Comparison of ENCODE assay signal across 9 cellular contexts in genomic region chrX:71859637-71860036, GRCh38. TPM values are rescaled to one million over a fixed set of nuclear protein-coding genes. Genes with fewer than 3 reads are reported as not detected.
A peak's percentile ranks its signal among the peaks of the same experiment; 100 is the strongest.
DNase-seq lines count a peak whose midpoint lies in the region; ATAC-seq and TF ChIP-seq lines count a peak whose summit lies in the region.
"Had no signal": no experiment of that assay in that cellular context is flagged by ENCODE, and none has a peak within 500 bp of the region (broad histone marks: within the 10 kb centered on the region; RNA-seq: fewer than 3 reads in every experiment).

No MANE protein-coding gene starts in this region.

- H3K4me3 ChIP-seq in SK-N-SH (ENCODE audit: low read depth in 2 of 2, low read length in 1 of 2) (no peak overlapping the region), endodermal cell (ENCODE audit: low read length) (no peak overlapping the region), osteoblast (ENCODE audit: insufficient read depth, low read length) (no peak overlapping the region)
- H3K4me3 ChIP-seq: BLaER1 treated with 17β-estradiol and CSF1 and Interleukin-3, amounts not matched to agents 10 nM and 100 nM had no signal

- CTCF ChIA-PET in SK-N-SH (lab: Yijun Ruan, JAX): interaction anchor here (0.6 to 1.5 kb wide), 8 partner anchors 10 to 433 kb away, joined by 3 to 5 read pairs (median 4); no protein-coding TSS in a partner anchor

- H4K20me1 ChIP-seq in SK-N-SH (ENCODE audit: insufficient read depth) (no peaks in the 10 kb centered on the region), osteoblast (ENCODE audit: insufficient read depth, low read length) (no peaks in the 10 kb centered on the region)

- H3F3A ChIP-seq in SK-N-SH (replicated peaks; ENCODE audit: insufficient read depth): no peaks in the 10 kb centered on the region

- H3K4me1 ChIP-seq in SK-N-SH (ENCODE audit: control insufficient read depth in 1 of 2, insufficient read depth in 2 of 2, low read depth in 1 of 2, low read length in 1 of 2) (no peaks in the 10 kb centered on the region), endodermal cell (ENCODE audit: control insufficient read depth, insufficient read depth, low read length) (no peaks in the 10 kb centered on the region), osteoblast (ENCODE audit: insufficient read depth, low read length) (no peaks in the 10 kb centered on the region)

- H3K27ac ChIP-seq in SK-N-SH (ENCODE audit: low read depth in 2 of 2, low read length in 1 of 2) (no peak overlapping the region), endodermal cell (ENCODE audit: low read depth, low read length) (no peak overlapping the region), osteoblast (ENCODE audit: low read depth, low read length) (no peak overlapping the region)
- H3K27ac ChIP-seq: BLaER1 treated with 17β-estradiol and CSF1 and Interleukin-3, amounts not matched to agents 10 nM and 100 nM had no signal

- H3K4me3 Mint-ChIP-seq in endodermal cell: no peak overlapping the region

- H3K4me2 ChIP-seq in SK-N-SH: no peak overlapping the region
- H3K4me2 ChIP-seq in osteoblast (ENCODE audit: insufficient read depth, low read length): no peak overlapping the region
- H3K4me2 ChIP-seq: BLaER1 treated with 17β-estradiol and CSF1 and Interleukin-3, amounts not matched to agents 10 nM and 100 nM had no signal

- ATAC-seq in HG03442 (IDR thresholded peaks at IDR 0.05; ENCODE audit: unreplicated experiment) (peak; percentile 41), HG03025 (IDR thresholded peaks at IDR 0.05; ENCODE audit: low FRiP score, unreplicated experiment) (no peak), GM21423 (IDR thresholded peaks at IDR 0.05; ENCODE audit: unreplicated experiment) (no peak)

- H3K9me3 ChIP-seq in SK-N-SH (no peaks in the 10 kb centered on the region), endodermal cell (ENCODE audit: control insufficient read depth, low read length) (no peaks in the 10 kb centered on the region), osteoblast (ENCODE audit: low read depth, low read length) (no peaks in the 10 kb centered on the region)

- H3K9ac ChIP-seq in SK-N-SH: no peak overlapping the region
- H3K9ac ChIP-seq in endodermal cell (ENCODE audit: extremely low read depth, low read length, poor library complexity, severe bottlenecking): no peak overlapping the region
- H3K9ac ChIP-seq: BLaER1 treated with 17β-estradiol and CSF1 and Interleukin-3, amounts not matched to agents 10 nM and 100 nM had no signal

- no peaks in the 10 kb centered on the region for H3K4me1 Mint-ChIP-seq in endodermal cell

- no peak overlapping the region for H3K27ac Mint-ChIP-seq in endodermal cell

- no peaks in the 10 kb centered on the region for H3K79me2 ChIP-seq in SK-N-SH (ENCODE audit: insufficient read depth)
- no peaks in the 10 kb centered on the region for H3K79me2 ChIP-seq in osteoblast (ENCODE audit: insufficient read depth, low read length)

- 4% methylated on average over 3 of the region's 3 CpGs for WGBS in SK-N-SH (ENCODE audit: low lambda C conversion rate)
- WGBS in endodermal cell (ENCODE audit: insufficient coverage in 1 of 2, insufficient read length in 1 of 2), 2 experiments: 0% methylated on average over 3 of the region's 3 CpGs; no CpG with 5 or more reads in 1 of the 2 experiments

- peaks cover 74% of the 10 kb centered on the region for H3K9me3 Mint-ChIP-seq in endodermal cell

- no peaks in the 10 kb centered on the region for H3K9me2 ChIP-seq in SK-N-SH

- H3K36me3 Mint-ChIP-seq in endodermal cell (ENCODE audit: low read depth): no peaks in the 10 kb centered on the region

- H3K36me3 ChIP-seq in SK-N-SH (replicated peaks in 1 of 2; ENCODE audit: control insufficient read depth in 1 of 2, insufficient read depth in 2 of 2, low read length in 1 of 2) (no peaks in the 10 kb centered on the region), endodermal cell (ENCODE audit: control insufficient read depth, insufficient read depth, low read length) (no peaks in the 10 kb centered on the region), osteoblast (ENCODE audit: insufficient read depth, low read length) (no peaks in the 10 kb centered on the region)
- H3K36me3 ChIP-seq: BLaER1 treated with 17β-estradiol and CSF1 and Interleukin-3, amounts not matched to agents 10 nM and 100 nM had no signal

- no peak overlapping the region for H2AFZ ChIP-seq in SK-N-SH (ENCODE audit: low read depth)
- H2AFZ ChIP-seq in osteoblast (ENCODE audit: low read length): no peak overlapping the region

- peaks cover 30% of the 10 kb centered on the region for H3K27me3 Mint-ChIP-seq in endodermal cell (ENCODE audit: insufficient read depth)

- peak; percentile 63 for TF ChIP-seq RAD21 in SK-N-SH (IDR thresholded peaks at IDR 0.05; ENCODE audit: low read length)

- POLR2A ChIA-PET in SK-N-SH (lab: Yijun Ruan, JAX): no interaction called here

- peak; percentile 68 for TF ChIP-seq CTCF in SK-N-SH (IDR thresholded peaks at IDR 0.05)
- TF ChIP-seq CTCF in endodermal cell (conservative IDR thresholded peaks at IDR 0.05): peak; percentile 71
- TF ChIP-seq CTCF in osteoblast (IDR thresholded peaks at IDR 0.05; ENCODE audit: extremely low read depth, low read depth, low read length): peak; percentile 73

- H3K27me3 ChIP-seq in SK-N-SH (ENCODE audit: insufficient read depth) (peaks cover 31% of the 10 kb centered on the region; the same call in 1 of the 2 replicates), endodermal cell (ENCODE audit: control insufficient read depth, insufficient read depth, low read length, poor library complexity, severe bottlenecking) (no peaks in the 10 kb centered on the region), osteoblast (ENCODE audit: insufficient read depth, low read length) (peaks cover 50% of the 10 kb centered on the region)

- peak; percentile 9 for DNase-seq in DMS79 treated with DMSO at 0.1 percent for 48 hours (lab: John Stamatoyannopoulos, UW)
- DNase-seq in DMS79 (lab: John Stamatoyannopoulos, UW): no peak
- DNase-seq in SK-N-SH: no peak
- DNase-seq in endodermal cell: peak; percentile 67
- peak; percentile 3 for DNase-seq in osteoblast (ENCODE audit: insufficient read length, low spot score, missing footprints)

- no peak for TF ChIP-seq EP300 in SK-N-SH (IDR thresholded peaks at IDR 0.05; ENCODE audit: borderline replicate concordance in 1 of 2, low read depth in 1 of 2, low read length in 1 of 2)

TF ChIP-seq in SK-N-SH, 30 proteins besides CTCF, POLR2A, EP300 and RAD21:
- TF ChIP-seq FOXJ3 (CRISPR knock-in tag; IDR thresholded peaks at IDR 0.05): no peak
- TF ChIP-seq YY1 (IDR thresholded peaks at IDR 0.05; ENCODE audit: low read depth): no peak
- TF ChIP-seq CHD2 (IDR thresholded peaks at IDR 0.05; ENCODE audit: low read length, partially characterized antibody): no peak
- peak; percentile 41; the same call in 1 of the 2 replicates for TF ChIP-seq SMC3 (IDR thresholded peaks at IDR 0.05; ENCODE audit: low read depth, low read length)

RNA-seq across cellular contexts. Expression of gene NHSL2, which starts 51.0 kb away (rescaled TPM):
- polyA plus RNA-seq in SK-N-SH (2012; rRNA removed): 0.61 and 1.7 TPM in 2 replicates
- 0.60 and 1.5 TPM in 2 replicates for polyA plus RNA-seq in SK-N-SH (2012; cell fraction: cytosol; rRNA removed)
- 1.6 and 1.9 TPM in 2 replicates for polyA plus RNA-seq in SK-N-SH (2012; cell fraction: nucleus; rRNA removed)
- 10 to 100 TPM in 1 of 2 donors, 1 to 10 TPM in 1; 6.9 to 11.2 TPM for total RNA-seq in endodermal cell
- 4.7 TPM for polyA plus RNA-seq in endodermal cell (2013, experiment 1 of 2)
- polyA plus RNA-seq in endodermal cell (2013, experiment 2 of 2): 6.4 TPM
- total RNA-seq in osteoblast: 1.1 and 1.8 TPM in 2 replicates

Comparison
In these comparisons a context has a peak if more than half of its experiments do, and no peak if none do; other contexts are left out.
1. DNase-seq: peak in DMS79 treated with DMSO at 0.1 percent for 48 hours (single experiment), endodermal cell (single experiment) and osteoblast (single experiment); none in DMS79 (single experiment) and SK-N-SH (single experiment).
2. Peak in every context shown above with its lines, with median percentiles within 50 percentile points of each other: CTCF ChIP-seq.